In genomic region chr1:22319608-22320007, GRCh38 we compare ENCODE assay signal across 26 cellular contexts.
"Had no signal": no experiment of that assay in that cellular context is flagged by ENCODE, and none has a peak within 500 bp of the region (broad histone marks: within the 10 kb centered on the region; RNA-seq: fewer than 3 reads in every experiment).

No MANE protein-coding gene starts in this region.

- H3K9me3 Mint-ChIP-seq: activated naive CD4-positive, alpha-beta T cell treated with anti-CD3 and anti-CD28 coated beads, Interleukin-2, amount 50 U/mL, for 24 hours; activated T-cell treated with anti-CD3 and anti-CD28 coated beads, Interleukin-2, amount 50 U/mL, for 24 hours; activated T-helper 1 cell treated with anti-CD3 and anti-CD28 coated beads, Interleukin-12 subunit alpha, Interleukin-12 subunit beta, Interleukin-2, Interleukin-4 antibody, amounts not matched to agents 30 ng/mL and 10 ng/mL and 1 ng/mL, durations not matched to agents 14 hours and 24 hours and 36 hours; T-helper 2 cell treated with Interferon-gamma antibody and Interleukin-4, amounts not matched to agents 5 μg/mL and 100 μg/mL, for 36 hours had no signal

- H3K36me3 Mint-ChIP-seq: activated naive CD4-positive, alpha-beta T cell treated with anti-CD3 and anti-CD28 coated beads, Interleukin-2, amount 50 U/mL, for 24 hours; WTC11 had no signal

- H3K4me2 ChIP-seq: KMS-11 had no signal

- ATAC-seq: activated CD8-positive, alpha-beta T cell treated with anti-CD3 and anti-CD28 coated beads, Interleukin-2, amount 10 ng/mL, durations not matched to agents 7 days and 5 days; Panc1; Right ventricle myocardium inferior had no signal

- DNase-seq: activated CD4-positive, alpha-beta T cell treated with anti-CD3 and anti-CD28 coated beads for 48 hours; activated CD4-positive, alpha-beta T cell treated with anti-CD3 and anti-CD28 coated beads, Interleukin-2, amount 50 U/mL, for 4 hours; activated CD8-positive, alpha-beta memory T cell treated with anti-CD3 and anti-CD28 coated beads, Interleukin-2, amount 50 U/mL, for 48 hours; activated CD8-positive, alpha-beta T cell treated with anti-CD3 and anti-CD28 coated beads, Interleukin-2, amount 10 ng/mL, durations not matched to agents 7 days and 5 days; activated effector memory CD4-positive, alpha-beta T cell treated with Interleukin-2 at 50 U/mL for 16 hours; activated naive CD4-positive, alpha-beta T cell; activated T-cell treated with anti-CD3 and anti-CD28 coated beads, Interleukin-2, amount 50 U/mL, for 24 hours; MV-4-11; NCI-H1092 treated with DMSO at 0.1 percent for 48 hours; NCI-H1417 treated with DMSO at 0.1 percent for 48 hours; NCI-H1694; NCI-H2029; NCI-H345; NCI-H510A; NCI-H526 treated with DMSO at 0.1 percent for 48 hours; NK-92 treated with Interleukin-12 subunit alpha and Interleukin-12 subunit beta, amount 100 ng/mL, for 24 hours; OCI-M1; RPMI8226 had no signal

- H3K4me3 Mint-ChIP-seq: activated CD8-positive, alpha-beta T cell treated with anti-CD3 and anti-CD28 coated beads, Interleukin-2, amount 10 ng/mL, durations not matched to agents 7 days and 5 days; activated naive CD4-positive, alpha-beta T cell treated with anti-CD3 and anti-CD28 coated beads, Interleukin-2, amount 50 U/mL, for 24 hours; activated T-cell treated with anti-CD3 and anti-CD28 coated beads, Interleukin-2, amount 50 U/mL, for 24 hours; activated T-helper 1 cell treated with anti-CD3 and anti-CD28 coated beads, Interleukin-12 subunit alpha, Interleukin-12 subunit beta, Interleukin-2, Interleukin-4 antibody, amounts not matched to agents 30 ng/mL and 10 ng/mL and 1 ng/mL, durations not matched to agents 14 hours and 24 hours and 36 hours; T-helper 2 cell treated with Interferon-gamma antibody and Interleukin-4, amounts not matched to agents 5 μg/mL and 100 μg/mL, for 36 hours; WTC11 had no signal

- H3K9ac ChIP-seq: KMS-11 had no signal

- H3K4me3 ChIP-seq: SK-N-MC had no signal

- H3K27ac ChIP-seq: KMS-11, SK-N-MC had no signal

- H3K27ac Mint-ChIP-seq: activated CD8-positive, alpha-beta T cell treated with anti-CD3 and anti-CD28 coated beads, Interleukin-2, amount 10 ng/mL, durations not matched to agents 7 days and 5 days; activated naive CD4-positive, alpha-beta T cell treated with anti-CD3 and anti-CD28 coated beads, Interleukin-2, amount 50 U/mL, for 24 hours; activated T-cell treated with anti-CD3 and anti-CD28 coated beads, Interleukin-2, amount 50 U/mL, for 24 hours; activated T-helper 1 cell treated with anti-CD3 and anti-CD28 coated beads, Interleukin-12 subunit alpha, Interleukin-12 subunit beta, Interleukin-2, Interleukin-4 antibody, amounts not matched to agents 30 ng/mL and 10 ng/mL and 1 ng/mL, durations not matched to agents 14 hours and 24 hours and 36 hours; T-helper 2 cell treated with Interferon-gamma antibody and Interleukin-4, amounts not matched to agents 5 μg/mL and 100 μg/mL, for 36 hours; WTC11 had no signal

- H3K4me1 Mint-ChIP-seq: activated naive CD4-positive, alpha-beta T cell treated with anti-CD3 and anti-CD28 coated beads, Interleukin-2, amount 50 U/mL, for 24 hours had no signal
